In genomic region chr11:59185412-59185811, GRCh38 we compare ENCODE assay signal across 18 cellular contexts. TPM values are rescaled to one million over a fixed set of nuclear protein-coding genes. Genes with fewer than 3 reads are reported as not detected.
A peak's percentile ranks its signal among the peaks of the same experiment; 100 is the strongest.
DNase-seq lines count a peak whose midpoint lies in the region; ATAC-seq and TF ChIP-seq lines count a peak whose summit lies in the region.
"Had no signal": no experiment of that assay in that cellular context is flagged by ENCODE, and none has a peak within 500 bp of the region (broad histone marks: within the 10 kb centered on the region; RNA-seq: fewer than 3 reads in every experiment).

No MANE protein-coding gene starts in this region.

- no peak overlapping the region for H2BK15ac ChIP-seq in mesendoderm (replicated peaks; ENCODE audit: low read depth)

- H2AK5ac ChIP-seq in mesendoderm (ENCODE audit: low read length), result no peak overlapping the region

- no peak overlapping the region for H3K23ac ChIP-seq in mesendoderm (ENCODE audit: low read length)

- TF ChIP-seq CTCF in fibroblast of pulmonary artery (IDR thresholded peaks at IDR 0.05; ENCODE audit: low read length, missing control alignments) (no peak), neural crest cell (conservative IDR thresholded peaks at IDR 0.05) (no peak), type B pancreatic cell (conservative IDR thresholded peaks at IDR 0.05) (no peak)

- peak overlapping the region; percentile 80 for H3K4me3 Mint-ChIP-seq in neural crest cell
- peak overlapping the region; percentile 70 for H3K4me3 Mint-ChIP-seq in type B pancreatic cell
- H3K4me3 Mint-ChIP-seq: natural killer cell had no signal

- no peak overlapping the region for H4K8ac ChIP-seq in mesendoderm (ENCODE audit: low read depth, low read length)

- H3K9ac ChIP-seq in adipocyte (ENCODE audit: low read length), result peak overlapping the region; percentile 52
- no peak overlapping the region for H3K9ac ChIP-seq in mesendoderm (ENCODE audit: low read length)

- no peak overlapping the region for H3K56ac ChIP-seq in mesendoderm (ENCODE audit: low read length)

- peak; percentile 57 for DNase-seq in adipocyte (ENCODE audit: low read depth)
- DNase-seq in fibroblast of pulmonary artery (ENCODE audit: low read depth), result peak; percentile 30
- DNase-seq in neural crest cell (ENCODE audit: low read depth, low spot score), result no peak
- DNase-seq in type B pancreatic cell (ENCODE audit: extremely low spot score, unreplicated experiment), result no peak
- no peak for DNase-seq in mesendoderm
- no peak for DNase-seq in activated T-cell treated with anti-CD3 and anti-CD28 coated beads for 4 hours
- DNase-seq: activated CD4-positive, alpha-beta T cell treated with anti-CD3 and anti-CD28 coated beads, Interleukin-2, amount 50 U/mL, for 48 hours; activated naive CD4-positive, alpha-beta T cell treated with anti-CD3 and anti-CD28 coated beads, Interleukin-2, amount 50 U/mL, for 16 hours; activated T-cell treated with anti-CD3 and anti-CD28 coated beads, Interleukin-2, amount 50 U/mL, for 1 hour; EL; natural killer cell; NCI-H524; SHP77; stimulated activated naive CD4-positive, alpha-beta T cell treated with Interleukin-2 at 50 U/mL for 16 hours; T-helper 1 cell; WERI-Rb-1 had no signal

- peak overlapping the region; percentile 12 for H3K4me3 ChIP-seq in adipocyte (ENCODE audit: low read length)
- H3K4me3 ChIP-seq in fibroblast of pulmonary artery (replicated peaks; ENCODE audit: low read depth, low read length), result no peak overlapping the region
- no peak overlapping the region for H3K4me3 ChIP-seq in mesendoderm (ENCODE audit: low read length)
- H3K4me3 ChIP-seq: right atrium auricular region had no signal

- no peak overlapping the region for H3K18ac ChIP-seq in mesendoderm (ENCODE audit: low read length)

- peak overlapping the region; percentile 93 for H3K27ac Mint-ChIP-seq in neural crest cell (ENCODE audit: unreplicated experiment)
- peak overlapping the region; percentile 97 for H3K27ac Mint-ChIP-seq in type B pancreatic cell
- H3K27ac Mint-ChIP-seq: natural killer cell had no signal

- no peaks in the 10 kb centered on the region for H3K79me1 ChIP-seq in mesendoderm (ENCODE audit: low read length)

- no peaks in the 10 kb centered on the region for H3K27me3 ChIP-seq in adipocyte (replicated peaks; ENCODE audit: control insufficient read depth, insufficient read depth, low read length)
- H3K27me3 ChIP-seq in mesendoderm (ENCODE audit: insufficient read depth, low read length, poor library complexity), result no peaks in the 10 kb centered on the region
- H3K27me3 ChIP-seq: right atrium auricular region had no signal

- ATAC-seq in GM18519 (IDR thresholded peaks at IDR 0.05; ENCODE audit: low FRiP score, unreplicated experiment), result no peak

- peaks cover 71% of the 10 kb centered on the region for H3K4me1 ChIP-seq in adipocyte (ENCODE audit: control insufficient read depth, insufficient read depth, low read length)
- no peaks in the 10 kb centered on the region for H3K4me1 ChIP-seq in mesendoderm (ENCODE audit: control insufficient read depth, low read depth, low read length)

- H2BK5ac ChIP-seq in mesendoderm (ENCODE audit: low read length), result no peak overlapping the region

- no peak overlapping the region for H3K4me2 ChIP-seq in mesendoderm (ENCODE audit: low read length)

- no peaks in the 10 kb centered on the region for H3K79me2 ChIP-seq in mesendoderm (ENCODE audit: control insufficient read depth, insufficient read depth, low read length)

- no peak overlapping the region for H4K5ac ChIP-seq in mesendoderm (ENCODE audit: low read length)

- H3K9me3 Mint-ChIP-seq in neural crest cell, result no peaks in the 10 kb centered on the region
- no peaks in the 10 kb centered on the region for H3K9me3 Mint-ChIP-seq in type B pancreatic cell
- H3K9me3 Mint-ChIP-seq: natural killer cell had no signal

- H3K36me3 Mint-ChIP-seq in neural crest cell (ENCODE audit: low read depth), result peaks cover 35% of the 10 kb centered on the region
- peaks cover 46% of the 10 kb centered on the region for H3K36me3 Mint-ChIP-seq in type B pancreatic cell
- H3K36me3 Mint-ChIP-seq: natural killer cell had no signal

- H3K27me3 Mint-ChIP-seq in neural crest cell (ENCODE audit: low read depth), result peaks cover 3% of the 10 kb centered on the region
- no peaks in the 10 kb centered on the region for H3K27me3 Mint-ChIP-seq in type B pancreatic cell

- H3K36me3 ChIP-seq in adipocyte (ENCODE audit: control insufficient read depth, insufficient read depth, low read length, severe bottlenecking) (peaks cover 22% of the 10 kb centered on the region), mesendoderm (ENCODE audit: control insufficient read depth, insufficient read depth, low read length) (no peaks in the 10 kb centered on the region)
- H3K36me3 ChIP-seq: right atrium auricular region, WERI-Rb-1 had no signal

- H3K9me3 ChIP-seq in adipocyte (ENCODE audit: control insufficient read depth, low read length), result no peaks in the 10 kb centered on the region
- H3K9me3 ChIP-seq: right atrium auricular region had no signal

- H3K4ac ChIP-seq in mesendoderm (ENCODE audit: low read depth, low read length), result no peak overlapping the region

- WGBS in mesendoderm (ENCODE audit: extremely low coverage, insufficient coverage, low lambda C conversion rate), result no CpG with 5 or more reads among the region's 3 CpGs

- no peak overlapping the region for H2BK120ac ChIP-seq in mesendoderm (ENCODE audit: low read depth, low read length)

- peaks cover 84% of the 10 kb centered on the region for H3K4me1 Mint-ChIP-seq in neural crest cell
- H3K4me1 Mint-ChIP-seq in type B pancreatic cell (ENCODE audit: unreplicated experiment), result peaks cover 37% of the 10 kb centered on the region
- H3K4me1 Mint-ChIP-seq: natural killer cell had no signal

- H3K27ac ChIP-seq in mesendoderm (ENCODE audit: low read depth, low read length), result no peak overlapping the region
- H3K27ac ChIP-seq: WERI-Rb-1 had no signal

RNA-seq across cellular contexts. Expression of gene DTX4, which starts 13.5 kb away (rescaled TPM):
- total RNA-seq in neural crest cell (129 and 139 TPM in 2 replicates), type B pancreatic cell (ENCODE audit: low replicate concordance) (55.3 and 79.2 TPM in 2 replicates)
- polyA plus RNA-seq in mesendoderm (2013, experiment 1 of 2), result 13.9 TPM
- polyA plus RNA-seq in mesendoderm (2013, experiment 2 of 2), result 15.1 TPM

RNA-seq across cellular contexts. Expression of gene MPEG1, which starts 27.3 kb away (rescaled TPM):
- total RNA-seq in neural crest cell (not detected in 2 replicates), type B pancreatic cell (ENCODE audit: low replicate concordance) (not detected in 2 replicates)
- polyA plus RNA-seq in mesendoderm (2013, experiment 1 of 2), result not detected
- polyA plus RNA-seq in mesendoderm (2013, experiment 2 of 2), result not detected

RNA-seq across cellular contexts. Expression of gene FAM111A, which starts 42.8 kb away (rescaled TPM):
- total RNA-seq in neural crest cell (23.4 and 25.8 TPM in 2 replicates), type B pancreatic cell (ENCODE audit: low replicate concordance) (28.4 and 29.1 TPM in 2 replicates)
- 23.5 TPM for polyA plus RNA-seq in mesendoderm (2013, experiment 1 of 2)
- 20.5 TPM for polyA plus RNA-seq in mesendoderm (2013, experiment 2 of 2)

Comparison
In these comparisons a context has a peak if more than half of its experiments do, and no peak if none do; other contexts are left out.
1. DNase-seq: peak in adipocyte (single experiment) and fibroblast of pulmonary artery (single experiment); none in neural crest cell (single experiment), type B pancreatic cell (single experiment), mesendoderm (single experiment) and activated T-cell treated with anti-CD3 and anti-CD28 coated beads for 4 hours (single experiment).